1 cellular context compared by ENCODE assay signal in the genomic region with DNA sequence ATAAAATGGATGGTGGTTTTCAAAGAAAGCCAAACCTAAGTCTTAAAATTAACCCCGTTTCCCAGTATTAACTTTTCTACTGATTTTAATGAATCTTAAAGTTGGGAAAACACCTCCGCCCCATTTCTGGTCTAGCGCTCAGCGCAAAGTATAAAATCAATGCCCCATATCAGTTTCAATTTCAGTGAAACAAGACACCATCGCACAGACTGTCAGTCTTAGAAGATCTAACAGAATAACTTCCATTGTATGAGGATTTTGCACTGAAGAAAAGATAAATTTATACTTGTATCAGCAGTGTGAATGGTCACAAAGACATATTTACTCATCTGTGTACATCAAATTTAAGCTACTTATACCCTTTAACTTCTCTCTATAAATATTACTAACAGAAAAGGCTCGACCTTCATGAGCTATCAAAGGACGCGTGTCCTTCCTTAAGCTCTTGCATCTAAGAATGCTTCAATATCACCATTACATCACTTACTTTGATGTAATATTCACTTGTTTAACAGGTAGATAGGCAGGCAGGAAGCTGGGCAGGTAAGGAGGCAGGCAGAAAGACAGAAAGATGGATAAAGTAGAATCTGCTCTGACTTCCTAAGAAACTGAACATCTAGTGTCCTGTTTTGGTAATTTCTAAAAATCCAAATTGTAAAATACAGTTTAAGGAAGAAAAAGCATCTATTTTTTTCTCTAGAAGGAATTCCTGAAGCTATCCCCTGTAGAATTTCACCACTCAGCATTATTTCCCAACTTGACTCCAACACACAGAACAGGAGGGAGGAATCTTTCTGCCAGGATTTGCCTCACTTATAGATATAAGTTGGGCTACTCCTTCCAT.
TF ChIP-seq lines count a peak whose summit lies in the region.

No MANE protein-coding gene starts in this region.

TF ChIP-seq in GM23338, 12 proteins besides CTCF, POLR2A, EP300 and RAD21 (continued from another document):
- TF ChIP-seq ZNF462 (CRISPR knock-in tag; IDR thresholded peaks at IDR 0.05), result no peak
- no peak for TF ChIP-seq EZH2 (IDR thresholded peaks at IDR 0.05; ENCODE audit: low read depth, unreplicated experiment)
- TF ChIP-seq, protein P1, sequence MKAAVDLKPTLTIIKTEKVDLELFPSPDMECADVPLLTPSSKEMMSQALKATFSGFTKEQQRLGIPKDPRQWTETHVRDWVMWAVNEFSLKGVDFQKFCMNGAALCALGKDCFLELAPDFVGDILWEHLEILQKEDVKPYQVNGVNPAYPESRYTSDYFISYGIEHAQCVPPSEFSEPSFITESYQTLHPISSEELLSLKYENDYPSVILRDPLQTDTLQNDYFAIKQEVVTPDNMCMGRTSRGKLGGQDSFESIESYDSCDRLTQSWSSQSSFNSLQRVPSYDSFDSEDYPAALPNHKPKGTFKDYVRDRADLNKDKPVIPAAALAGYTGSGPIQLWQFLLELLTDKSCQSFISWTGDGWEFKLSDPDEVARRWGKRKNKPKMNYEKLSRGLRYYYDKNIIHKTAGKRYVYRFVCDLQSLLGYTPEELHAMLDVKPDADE (IDR thresholded peaks at IDR 0.05), result no peak
